1 cellular context compared by ENCODE assay signal in the genomic region with DNA sequence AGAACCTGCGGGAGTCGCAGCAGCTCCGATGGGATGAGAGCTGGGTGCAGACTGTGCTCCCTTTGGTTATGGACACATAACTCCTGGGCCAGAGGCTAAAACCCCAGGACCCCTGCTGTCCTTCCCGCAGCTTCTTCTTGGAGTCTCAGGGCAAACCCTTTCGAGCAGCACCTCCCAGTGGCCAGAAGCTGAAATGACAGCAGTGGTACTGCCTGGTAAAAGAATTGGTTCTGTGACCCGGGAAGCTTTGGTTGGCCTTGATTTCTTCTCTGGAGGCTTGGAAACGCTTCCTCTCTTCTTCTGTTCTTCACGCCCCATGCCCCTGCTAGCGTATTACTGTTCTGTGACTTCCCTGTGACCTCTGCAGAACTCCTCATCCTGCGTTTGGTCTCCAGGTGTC.
TF ChIP-seq lines count a peak whose summit lies in the region.

No MANE protein-coding gene starts in this region.

TF ChIP-seq in K562, 482 proteins besides CTCF, POLR2A, EP300 and RAD21:
- TF ChIP-seq SMC3 (conservative IDR thresholded peaks at IDR 0.05; ENCODE audit: insufficient read depth, low read depth, low read length), result 0 out of 2 replicates have a peak, but pooled peaks have one; percentile 7
